Comparison of ENCODE assay signal across 34 cellular contexts in the genomic region with DNA sequence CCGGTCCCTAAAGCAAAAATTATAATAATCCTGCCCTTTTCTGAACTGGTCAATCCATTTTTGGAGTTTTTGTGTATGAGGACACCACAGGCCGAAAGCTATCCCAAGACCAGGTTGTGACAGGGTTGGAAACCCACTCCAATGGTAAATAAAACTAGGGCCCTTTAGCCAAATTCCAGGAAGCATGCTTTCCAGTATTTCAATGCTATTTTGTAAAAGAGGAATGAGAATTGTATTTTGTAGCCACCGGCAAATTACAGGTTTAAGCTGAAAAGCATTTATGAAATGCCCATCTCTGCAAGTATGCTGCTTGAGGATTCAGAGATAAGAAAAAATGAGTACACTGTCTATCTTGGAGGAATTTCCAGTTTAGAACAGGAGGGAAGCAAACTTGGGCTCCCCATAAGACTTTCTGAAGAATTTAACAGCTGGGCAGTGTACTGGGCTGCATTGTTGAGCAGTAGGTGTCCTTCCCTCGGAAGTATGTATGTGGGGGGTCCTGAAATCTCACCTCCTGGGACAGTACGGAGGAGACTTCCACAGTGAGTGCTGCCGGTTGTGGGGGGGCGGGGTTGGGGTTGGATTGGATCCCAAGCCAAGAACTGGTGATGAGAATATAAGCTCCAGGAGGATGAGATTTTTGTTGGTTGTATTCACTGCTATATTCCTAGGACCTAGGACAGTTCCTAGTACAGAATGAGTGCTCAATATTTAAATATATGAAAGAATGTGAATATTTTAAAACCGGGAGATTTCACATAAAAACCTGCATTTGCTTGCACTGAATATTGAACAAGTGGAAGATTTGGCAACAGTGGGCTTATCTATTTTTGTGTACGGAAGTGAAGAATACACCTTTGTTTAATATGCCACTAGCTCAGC.
"Had no signal": no experiment of that assay in that cellular context is flagged by ENCODE, and none has a peak within 500 bp of the region (broad histone marks: within the 10 kb centered on the region; RNA-seq: fewer than 3 reads in every experiment).

No MANE protein-coding gene starts in this region.

- H3K27ac Mint-ChIP-seq: activated CD4-positive, alpha-beta memory T cell treated with anti-CD3 and anti-CD28 coated beads for 36 hours; activated CD4-positive, alpha-beta T cell treated with anti-CD3 and anti-CD28 coated beads for 36 hours; activated CD4-positive, alpha-beta T cell treated with anti-CD3 and anti-CD28 coated beads, Interleukin-2, amount 10 ng/mL, durations not matched to agents 24 days and 14 days; activated CD8-positive, alpha-beta memory T cell treated with anti-CD3 and anti-CD28 coated beads, Interleukin-2, amount 10 ng/mL, durations not matched to agents 7 days and 5 days; activated CD8-positive, alpha-beta T cell treated with anti-CD3 and anti-CD28 coated beads, Interleukin-2, amount 10 ng/mL, durations not matched to agents 7 days and 5 days; activated naive CD4-positive, alpha-beta T cell treated with anti-CD3 and anti-CD28 coated beads, Interleukin-2, amount 10 ng/mL, durations not matched to agents 7 days and 5 days; activated naive CD4-positive, alpha-beta T cell treated with anti-CD3 and anti-CD28 coated beads, Interleukin-2, amount 50 U/mL, for 72 hours; activated naive CD8-positive, alpha-beta T cell treated with anti-CD3 and anti-CD28 coated beads, Interleukin-2, amount 10 ng/mL, durations not matched to agents 7 days and 5 days; activated T-helper 1 cell treated with anti-CD3 and anti-CD28 coated beads, Interleukin-12 subunit alpha, Interleukin-12 subunit beta, Interleukin-2, Interleukin-4 antibody, amounts not matched to agents 30 ng/mL and 10 ng/mL and 1 ng/mL, durations not matched to agents 14 hours and 24 hours and 36 hours; brain; dendritic cell treated with granulocyte-macrophage colony-stimulating factor and Interleukin-4, amounts not matched to agents 40 ng/mL and 50 ng/mL, for 4 days; endodermal cell had no signal

- ATAC-seq: activated CD4-positive, alpha-beta T cell treated with anti-CD3 and anti-CD28 coated beads for 36 hours; activated CD8-positive, alpha-beta memory T cell treated with anti-CD3 and anti-CD28 coated beads, Interleukin-2, amount 10 ng/mL, durations not matched to agents 7 days and 5 days; activated CD8-positive, alpha-beta T cell treated with anti-CD3 and anti-CD28 coated beads, Interleukin-2, amount 10 ng/mL, durations not matched to agents 7 days and 5 days; activated naive CD4-positive, alpha-beta T cell treated with anti-CD3 and anti-CD28 coated beads, Interleukin-2, amount 50 U/mL, for 72 hours; foreskin keratinocyte; gastrocnemius medialis; heart left ventricle had no signal

- H3K27me3 Mint-ChIP-seq: activated CD4-positive, alpha-beta memory T cell treated with anti-CD3 and anti-CD28 coated beads for 36 hours; activated CD4-positive, alpha-beta T cell treated with anti-CD3 and anti-CD28 coated beads for 36 hours; activated CD4-positive, alpha-beta T cell treated with anti-CD3 and anti-CD28 coated beads, Interleukin-2, amount 10 ng/mL, durations not matched to agents 24 days and 14 days; activated CD8-positive, alpha-beta memory T cell treated with anti-CD3 and anti-CD28 coated beads, Interleukin-2, amount 10 ng/mL, durations not matched to agents 7 days and 5 days; activated naive CD4-positive, alpha-beta T cell treated with anti-CD3 and anti-CD28 coated beads, Interleukin-2, amount 10 ng/mL, durations not matched to agents 7 days and 5 days; activated naive CD8-positive, alpha-beta T cell treated with anti-CD3 and anti-CD28 coated beads, Interleukin-2, amount 10 ng/mL, durations not matched to agents 7 days and 5 days; brain; dendritic cell treated with granulocyte-macrophage colony-stimulating factor and Interleukin-4, amounts not matched to agents 40 ng/mL and 50 ng/mL, for 4 days had no signal

- H3K36me3 ChIP-seq: ascending aorta, breast epithelium, cardiac muscle cell, gastrocnemius medialis, heart left ventricle had no signal

- H3K4me3 Mint-ChIP-seq: activated CD4-positive, alpha-beta memory T cell treated with anti-CD3 and anti-CD28 coated beads for 36 hours; activated CD4-positive, alpha-beta T cell treated with anti-CD3 and anti-CD28 coated beads for 36 hours; activated CD4-positive, alpha-beta T cell treated with anti-CD3 and anti-CD28 coated beads, Interleukin-2, amount 10 ng/mL, durations not matched to agents 24 days and 14 days; activated CD8-positive, alpha-beta memory T cell treated with anti-CD3 and anti-CD28 coated beads, Interleukin-2, amount 10 ng/mL, durations not matched to agents 7 days and 5 days; activated CD8-positive, alpha-beta T cell treated with anti-CD3 and anti-CD28 coated beads, Interleukin-2, amount 10 ng/mL, durations not matched to agents 7 days and 5 days; activated naive CD4-positive, alpha-beta T cell treated with anti-CD3 and anti-CD28 coated beads, Interleukin-2, amount 10 ng/mL, durations not matched to agents 7 days and 5 days; activated naive CD8-positive, alpha-beta T cell treated with anti-CD3 and anti-CD28 coated beads, Interleukin-2, amount 10 ng/mL, durations not matched to agents 7 days and 5 days; activated T-helper 1 cell treated with anti-CD3 and anti-CD28 coated beads, Interleukin-12 subunit alpha, Interleukin-12 subunit beta, Interleukin-2, Interleukin-4 antibody, amounts not matched to agents 30 ng/mL and 10 ng/mL and 1 ng/mL, durations not matched to agents 14 hours and 24 hours and 36 hours; brain; dendritic cell treated with granulocyte-macrophage colony-stimulating factor and Interleukin-4, amounts not matched to agents 40 ng/mL and 50 ng/mL, for 4 days; endodermal cell had no signal

- H3K4me1 ChIP-seq: ascending aorta, breast epithelium, esophagus muscularis mucosa, gastrocnemius medialis, heart left ventricle had no signal

- H3K36me3 Mint-ChIP-seq: activated CD8-positive, alpha-beta memory T cell treated with anti-CD3 and anti-CD28 coated beads, Interleukin-2, amount 10 ng/mL, durations not matched to agents 7 days and 5 days; activated naive CD4-positive, alpha-beta T cell treated with anti-CD3 and anti-CD28 coated beads, Interleukin-2, amount 50 U/mL, for 72 hours had no signal

- H3K9me3 Mint-ChIP-seq: activated CD4-positive, alpha-beta memory T cell treated with anti-CD3 and anti-CD28 coated beads for 36 hours; activated CD4-positive, alpha-beta T cell treated with anti-CD3 and anti-CD28 coated beads, Interleukin-2, amount 10 ng/mL, durations not matched to agents 24 days and 14 days; activated naive CD4-positive, alpha-beta T cell treated with anti-CD3 and anti-CD28 coated beads, Interleukin-2, amount 10 ng/mL, durations not matched to agents 7 days and 5 days; activated T-helper 1 cell treated with anti-CD3 and anti-CD28 coated beads, Interleukin-12 subunit alpha, Interleukin-12 subunit beta, Interleukin-2, Interleukin-4 antibody, amounts not matched to agents 30 ng/mL and 10 ng/mL and 1 ng/mL, durations not matched to agents 14 hours and 24 hours and 36 hours; endodermal cell had no signal

- H3K4me3 ChIP-seq: ascending aorta, breast epithelium, cardiac muscle cell, coronary artery, dorsolateral prefrontal cortex, esophagus muscularis mucosa, gastrocnemius medialis, heart left ventricle had no signal

- H3K27ac ChIP-seq: ascending aorta, breast epithelium, cardiac muscle cell, coronary artery, dorsolateral prefrontal cortex, esophagus muscularis mucosa, foreskin keratinocyte, gastrocnemius medialis, heart left ventricle had no signal

- DNase-seq: activated CD4-positive, alpha-beta memory T cell treated with anti-CD3 and anti-CD28 coated beads for 36 hours; activated CD4-positive, alpha-beta T cell treated with anti-CD3 and anti-CD28 coated beads for 36 hours; activated CD4-positive, alpha-beta T cell treated with anti-CD3 and anti-CD28 coated beads, Interleukin-2, amount 10 ng/mL, durations not matched to agents 24 days and 14 days; activated CD4-positive, CD25-positive, alpha-beta regulatory T cell; activated CD4-positive, CD25-positive, alpha-beta regulatory T cell treated with anti-CD3 and anti-CD28 coated beads, Interleukin-2, amount 50 U/mL, for 72 hours; activated CD8-positive, alpha-beta memory T cell treated with anti-CD3 and anti-CD28 coated beads, Interleukin-2, amount 10 ng/mL, durations not matched to agents 7 days and 5 days; activated CD8-positive, alpha-beta memory T cell treated with anti-CD3 and anti-CD28 coated beads, Interleukin-2, amount 50 U/mL, for 4 hours; activated CD8-positive, alpha-beta T cell treated with anti-CD3 and anti-CD28 coated beads, Interleukin-2, amount 10 ng/mL, durations not matched to agents 7 days and 5 days; activated gamma-delta T cell; activated naive CD4-positive, alpha-beta T cell; activated naive CD4-positive, alpha-beta T cell treated with anti-CD3 and anti-CD28 coated beads, Interleukin-2, amount 10 ng/mL, durations not matched to agents 7 days and 5 days; activated naive CD8-positive, alpha-beta T cell treated with anti-CD3 and anti-CD28 coated beads, Interleukin-2, amount 10 ng/mL, durations not matched to agents 7 days and 5 days; activated T-cell treated with anti-CD3 and anti-CD28 coated beads, Interleukin-2, amount 50 U/mL, for 1 hour; activated T-cell treated with anti-CD3 and anti-CD28 coated beads, Interleukin-2, amount 50 U/mL, for 48 hours; central memory CD4-positive, alpha-beta T cell; cerebellar nuclear complex; dorsolateral prefrontal cortex; effector memory CD4-positive, alpha-beta T cell; endodermal cell; erythroblast; foreskin keratinocyte; gastrocnemius medialis; glutamatergic neuron; heart left ventricle; T-helper 2 cell had no signal

- H3K9me3 ChIP-seq: ascending aorta, breast epithelium, esophagus muscularis mucosa, gastrocnemius medialis, heart left ventricle had no signal

- H3K27me3 ChIP-seq: ascending aorta, breast epithelium, cardiac muscle cell, dorsolateral prefrontal cortex, esophagus muscularis mucosa, foreskin keratinocyte, gastrocnemius medialis, heart left ventricle had no signal

- H3K4me1 Mint-ChIP-seq: activated CD4-positive, alpha-beta T cell treated with anti-CD3 and anti-CD28 coated beads for 36 hours; activated CD4-positive, alpha-beta T cell treated with anti-CD3 and anti-CD28 coated beads, Interleukin-2, amount 10 ng/mL, durations not matched to agents 24 days and 14 days; activated naive CD4-positive, alpha-beta T cell treated with anti-CD3 and anti-CD28 coated beads, Interleukin-2, amount 10 ng/mL, durations not matched to agents 7 days and 5 days; brain; endodermal cell had no signal
